Comparison of ENCODE assay signal across 8 cellular contexts in the genomic region with DNA sequence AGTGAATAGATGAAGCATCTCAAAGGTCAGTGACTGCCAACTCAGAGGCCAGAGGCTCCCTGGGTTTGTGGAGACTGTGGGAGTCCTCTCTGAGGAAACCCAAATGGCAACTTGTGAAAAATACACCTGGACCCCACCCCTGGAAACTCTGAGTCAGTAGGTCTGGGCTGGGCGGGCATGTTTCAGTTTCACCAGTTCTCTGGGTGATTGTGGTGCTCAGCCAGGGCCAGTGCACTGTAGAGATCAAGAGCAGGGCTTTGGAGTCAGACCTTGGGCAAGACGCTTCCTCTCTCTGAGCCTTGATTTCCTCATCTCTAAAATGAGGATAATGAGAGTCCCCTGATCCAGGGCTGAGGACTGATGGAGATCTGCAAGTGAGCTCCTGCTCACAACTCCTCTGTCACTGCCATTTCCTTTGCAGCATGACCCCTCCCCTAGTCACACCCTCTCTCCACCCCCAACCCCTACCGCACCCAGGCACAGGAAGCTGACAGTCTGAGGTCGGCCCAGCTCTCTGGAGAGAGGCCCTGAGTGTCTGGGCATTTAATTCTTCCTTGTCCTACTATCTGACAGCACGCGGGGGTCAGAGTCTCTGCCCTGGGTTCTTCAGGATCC. TPM values are rescaled to one million over a fixed set of nuclear protein-coding genes. Genes with fewer than 3 reads are reported as not detected.
DNase-seq lines count a peak whose midpoint lies in the region; TF ChIP-seq lines count a peak whose summit lies in the region.

No MANE protein-coding gene starts in this region.

- 11 to 18% methylated on average over 6 of the region's 6 CpGs for WGBS in sigmoid colon, 2 donors

- H3K27ac ChIP-seq in HEK293 (ENCODE audit: extremely low read depth, low read depth, low read length): no peak overlapping the region
- H3K27ac ChIP-seq in sigmoid colon: no peak overlapping the region

- no peaks in the 10 kb centered on the region for H3K36me3 ChIP-seq in HEK293 (ENCODE audit: control insufficient read depth in 2 of 2, insufficient read depth in 1 of 2, low read length in 2 of 2)
- no peaks in the 10 kb centered on the region for H3K36me3 ChIP-seq in sigmoid colon

- H3K4me1 ChIP-seq in HEK293 (ENCODE audit: control insufficient read depth, insufficient read depth, low read length) (no peaks in the 10 kb centered on the region), sigmoid colon (peaks cover 0 to 6% (median 6%) of the 10 kb centered on the region in 4 donors)

- CTCF ChIA-PET in HEK293 (lab: Yijun Ruan, JAX): interaction anchor here (1.0 to 3.4 kb wide), 6 partner anchors 10 to 147 kb away, joined by 3 to 32 read pairs (median 5); a partner anchor contains a TSS

- no peak overlapping the region for H3K4me3 ChIP-seq in HEK293 (ENCODE audit: low read depth, low read length)
- H3K4me3 ChIP-seq in fibroblast of pulmonary artery (replicated peaks; ENCODE audit: low read depth, low read length): no peak overlapping the region
- no peak overlapping the region for H3K4me3 ChIP-seq in sigmoid colon

- no peaks in the 10 kb centered on the region for H3K9me3 ChIP-seq in HEK293 (ENCODE audit: control insufficient read depth, insufficient read depth, low read depth, low read length)
- H3K9me3 ChIP-seq in sigmoid colon: no peaks in the 10 kb centered on the region

- no peak for TF ChIP-seq POLR2A in sigmoid colon (IDR thresholded peaks at IDR 0.05)

- in situ Hi-C loops in GM13977 (cut with MboI; ENCODE audit: low pct_unique_long_range_greater_than_20kb, low sequenced_read_pairs, unreplicated experiment): no loop called here

- TF ChIP-seq CTCF in GM13977 (IDR thresholded peaks at IDR 0.05; ENCODE audit: extremely low read depth, insufficient read depth, missing control alignments): no peak
- no peak for TF ChIP-seq CTCF in HEK293 (tag by site-specific recombination; IDR thresholded peaks at IDR 0.05)
- TF ChIP-seq CTCF in fibroblast of pulmonary artery (IDR thresholded peaks at IDR 0.05; ENCODE audit: low read length, missing control alignments): no peak
- no peak for TF ChIP-seq CTCF in sigmoid colon (IDR thresholded peaks at IDR 0.05)

- POLR2A ChIA-PET in HEK293 (lab: Yijun Ruan, JAX): interaction anchor here (0.8 to 2.3 kb wide), 5 partner anchors 8 to 89 kb away, joined by 3 to 18 read pairs (median 5); a partner anchor contains a TSS

- intact Hi-C loops in sigmoid colon (cut with DNase I): no loop called here

- TF ChIP-seq EP300 in sigmoid colon (IDR thresholded peaks at IDR 0.05): no peak

- no peaks in the 10 kb centered on the region for H3K27me3 ChIP-seq in sigmoid colon

- DNase-seq in GM13977 (ENCODE audit: low spot score) (peak; percentile 83), MV-4-11 (lab: John Stamatoyannopoulos, UW) (peak; percentile 88), fibroblast of pulmonary artery (ENCODE audit: low read depth) (peak; percentile 11), sigmoid colon (peak; percentile 61), DMS 273 (lab: John Stamatoyannopoulos, UW; ENCODE audit: unreplicated experiment) (no peak), dedifferentiated amniotic fluid mesenchymal stem cell (ENCODE audit: extremely low spot score) (no peak)
- peak; percentile 71 to 78 for DNase-seq in activated CD8-positive, alpha-beta memory T cell treated with anti-CD3 and anti-CD28 coated beads for 1 hour (ENCODE audit: extremely low read depth in 1 of 2, low read depth in 1 of 2)

TF ChIP-seq in HEK293, 187 proteins besides CTCF, POLR2A, EP300 and RAD21 (continues in another document):
- TF ChIP-seq BCL11A (tag by site-specific recombination; IDR thresholded peaks at IDR 0.05; ENCODE audit: low read depth): no peak
- no peak for TF ChIP-seq ZNF202 (tag by site-specific recombination; IDR thresholded peaks at IDR 0.05; ENCODE audit: borderline replicate concordance)
- no peak for TF ChIP-seq ZFP69B (tag by site-specific recombination; IDR thresholded peaks at IDR 0.05)
- TF ChIP-seq, protein P1, sequence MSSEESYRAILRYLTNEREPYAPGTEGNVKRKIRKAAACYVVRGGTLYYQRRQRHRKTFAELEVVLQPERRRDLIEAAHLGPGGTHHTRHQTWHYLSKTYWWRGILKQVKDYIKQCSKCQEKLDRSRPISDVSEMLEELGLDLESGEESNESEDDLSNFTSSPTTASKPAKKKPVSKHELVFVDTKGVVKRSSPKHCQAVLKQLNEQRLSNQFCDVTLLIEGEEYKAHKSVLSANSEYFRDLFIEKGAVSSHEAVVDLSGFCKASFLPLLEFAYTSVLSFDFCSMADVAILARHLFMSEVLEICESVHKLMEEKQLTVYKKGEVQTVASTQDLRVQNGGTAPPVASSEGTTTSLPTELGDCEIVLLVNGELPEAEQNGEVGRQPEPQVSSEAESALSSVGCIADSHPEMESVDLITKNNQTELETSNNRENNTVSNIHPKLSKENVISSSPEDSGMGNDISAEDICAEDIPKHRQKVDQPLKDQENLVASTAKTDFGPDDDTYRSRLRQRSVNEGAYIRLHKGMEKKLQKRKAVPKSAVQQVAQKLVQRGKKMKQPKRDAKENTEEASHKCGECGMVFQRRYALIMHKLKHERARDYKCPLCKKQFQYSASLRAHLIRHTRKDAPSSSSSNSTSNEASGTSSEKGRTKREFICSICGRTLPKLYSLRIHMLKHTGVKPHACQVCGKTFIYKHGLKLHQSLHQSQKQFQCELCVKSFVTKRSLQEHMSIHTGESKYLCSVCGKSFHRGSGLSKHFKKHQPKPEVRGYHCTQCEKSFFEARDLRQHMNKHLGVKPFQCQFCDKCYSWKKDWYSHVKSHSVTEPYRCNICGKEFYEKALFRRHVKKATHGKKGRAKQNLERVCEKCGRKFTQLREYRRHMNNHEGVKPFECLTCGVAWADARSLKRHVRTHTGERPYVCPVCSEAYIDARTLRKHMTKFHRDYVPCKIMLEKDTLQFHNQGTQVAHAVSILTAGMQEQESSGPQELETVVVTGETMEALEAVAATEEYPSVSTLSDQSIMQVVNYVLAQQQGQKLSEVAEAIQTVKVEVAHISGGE (tag by site-specific recombination; conservative IDR thresholded peaks at IDR 0.05; ENCODE audit: low read depth): no peak
- TF ChIP-seq, protein P2, sequence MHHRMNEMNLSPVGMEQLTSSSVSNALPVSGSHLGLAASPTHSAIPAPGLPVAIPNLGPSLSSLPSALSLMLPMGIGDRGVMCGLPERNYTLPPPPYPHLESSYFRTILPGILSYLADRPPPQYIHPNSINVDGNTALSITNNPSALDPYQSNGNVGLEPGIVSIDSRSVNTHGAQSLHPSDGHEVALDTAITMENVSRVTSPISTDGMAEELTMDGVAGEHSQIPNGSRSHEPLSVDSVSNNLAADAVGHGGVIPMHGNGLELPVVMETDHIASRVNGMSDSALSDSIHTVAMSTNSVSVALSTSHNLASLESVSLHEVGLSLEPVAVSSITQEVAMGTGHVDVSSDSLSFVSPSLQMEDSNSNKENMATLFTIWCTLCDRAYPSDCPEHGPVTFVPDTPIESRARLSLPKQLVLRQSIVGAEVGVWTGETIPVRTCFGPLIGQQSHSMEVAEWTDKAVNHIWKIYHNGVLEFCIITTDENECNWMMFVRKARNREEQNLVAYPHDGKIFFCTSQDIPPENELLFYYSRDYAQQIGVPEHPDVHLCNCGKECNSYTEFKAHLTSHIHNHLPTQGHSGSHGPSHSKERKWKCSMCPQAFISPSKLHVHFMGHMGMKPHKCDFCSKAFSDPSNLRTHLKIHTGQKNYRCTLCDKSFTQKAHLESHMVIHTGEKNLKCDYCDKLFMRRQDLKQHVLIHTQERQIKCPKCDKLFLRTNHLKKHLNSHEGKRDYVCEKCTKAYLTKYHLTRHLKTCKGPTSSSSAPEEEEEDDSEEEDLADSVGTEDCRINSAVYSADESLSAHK (tag by site-specific recombination; IDR thresholded peaks at IDR 0.05): no peak
- TF ChIP-seq SP2 (tag by site-specific recombination; IDR thresholded peaks at IDR 0.05): 0 out of 2 replicates have a peak, but pooled peaks have one; percentile 13
- peak; percentile 35; the same call in 1 of the 2 replicates for TF ChIP-seq KLF9 (tag by site-specific recombination; IDR thresholded peaks at IDR 0.05; ENCODE audit: low read depth)
- TF ChIP-seq WT1 (tag by site-specific recombination; IDR thresholded peaks at IDR 0.05): no peak
- TF ChIP-seq TRIM28 (IDR thresholded peaks at IDR 0.05; ENCODE audit: borderline replicate concordance, low read length): no peak
- no peak for TF ChIP-seq ZNF37A (tag by site-specific recombination; IDR thresholded peaks at IDR 0.05)
- TF ChIP-seq OVOL3 (tag by site-specific recombination; IDR thresholded peaks at IDR 0.05): no peak
- peak; percentile 66 for TF ChIP-seq SP3 (tag by site-specific recombination; IDR thresholded peaks at IDR 0.05)
- TF ChIP-seq ZNF214 (tag by site-specific recombination; IDR thresholded peaks at IDR 0.05; ENCODE audit: borderline replicate concordance): no peak
- TF ChIP-seq ZNF514 (tag by site-specific recombination; IDR thresholded peaks at IDR 0.05): no peak
- TF ChIP-seq, protein P3, sequence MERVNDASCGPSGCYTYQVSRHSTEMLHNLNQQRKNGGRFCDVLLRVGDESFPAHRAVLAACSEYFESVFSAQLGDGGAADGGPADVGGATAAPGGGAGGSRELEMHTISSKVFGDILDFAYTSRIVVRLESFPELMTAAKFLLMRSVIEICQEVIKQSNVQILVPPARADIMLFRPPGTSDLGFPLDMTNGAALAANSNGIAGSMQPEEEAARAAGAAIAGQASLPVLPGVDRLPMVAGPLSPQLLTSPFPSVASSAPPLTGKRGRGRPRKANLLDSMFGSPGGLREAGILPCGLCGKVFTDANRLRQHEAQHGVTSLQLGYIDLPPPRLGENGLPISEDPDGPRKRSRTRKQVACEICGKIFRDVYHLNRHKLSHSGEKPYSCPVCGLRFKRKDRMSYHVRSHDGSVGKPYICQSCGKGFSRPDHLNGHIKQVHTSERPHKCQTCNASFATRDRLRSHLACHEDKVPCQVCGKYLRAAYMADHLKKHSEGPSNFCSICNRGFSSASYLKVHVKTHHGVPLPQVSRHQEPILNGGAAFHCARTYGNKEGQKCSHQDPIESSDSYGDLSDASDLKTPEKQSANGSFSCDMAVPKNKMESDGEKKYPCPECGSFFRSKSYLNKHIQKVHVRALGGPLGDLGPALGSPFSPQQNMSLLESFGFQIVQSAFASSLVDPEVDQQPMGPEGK (tag by site-specific recombination; IDR thresholded peaks at IDR 0.05): 0 out of 2 replicates have a peak, but pooled peaks have one; percentile 15
- TF ChIP-seq ZBTB17 (tag by site-specific recombination; IDR thresholded peaks at IDR 0.05): 0 out of 2 replicates have a peak, but pooled peaks have one; percentile 30
- TF ChIP-seq ZNF600 (tag by site-specific recombination; IDR thresholded peaks at IDR 0.05): 0 out of 2 replicates have a peak, but pooled peaks have one; percentile 13
- TF ChIP-seq ZNF521 (tag by site-specific recombination; IDR thresholded peaks at IDR 0.05): no peak

RNA-seq across cellular contexts. Expression of a gene that starts 5.1 kb away (rescaled TPM):
- total RNA-seq in sigmoid colon: 1 to 10 TPM; 1.4 to 4.7 (median 3.5) TPM
- 10 to 100 TPM in 1 of 3 donors, 1 to 10 TPM in 2; 4.2 to 30.1 (median 4.6) TPM for polyA plus RNA-seq in sigmoid colon

RNA-seq across cellular contexts. Expression of a gene that starts 39.6 kb away (rescaled TPM):
- 10 to 100 TPM in 1 of 4 donors, 1 to 10 TPM in 3; 5.8 to 16.8 (median 8.5) TPM for total RNA-seq in sigmoid colon
- polyA plus RNA-seq in sigmoid colon: 10 to 100 TPM; 22.8 to 75.4 (median 31.5) TPM

RNA-seq across cellular contexts. Expression of a gene that starts 43.2 kb away (rescaled TPM):
- total RNA-seq in sigmoid colon: 10 to 100 TPM; 29.3 to 59.8 (median 31.8) TPM
- 10 to 100 TPM; 14.3 to 28.3 (median 15.0) TPM for polyA plus RNA-seq in sigmoid colon

Comparison
In these comparisons a context has a peak if more than half of its experiments do, and no peak if none do; other contexts are left out.
1. DNase-seq: peak in GM13977 (single experiment), MV-4-11 (single experiment), activated CD8-positive, alpha-beta memory T cell treated with anti-CD3 and anti-CD28 coated beads for 1 hour (2 of 2), fibroblast of pulmonary artery (single experiment) and sigmoid colon (single experiment); none in DMS 273 (single experiment) and dedifferentiated amniotic fluid mesenchymal stem cell (single experiment).